In genomic region chr18:3771121-3771971, GRCh38 we compare ENCODE assay signal across 8 cellular contexts.
A peak's percentile ranks its signal among the peaks of the same experiment; 100 is the strongest.
DNase-seq lines count a peak whose midpoint lies in the region; ATAC-seq and TF ChIP-seq lines count a peak whose summit lies in the region.

No MANE protein-coding gene starts in this region.

- POLR2A ChIA-PET in naive thymus-derived CD8-positive, alpha-beta T cell (lab: Charles Lee), result no interaction called here

- H3K27me3 Mint-ChIP-seq in naive thymus-derived CD8-positive, alpha-beta T cell, result peaks cover 6 to 42% (median 22%) of the 10 kb centered on the region in 5 donors

- TF ChIP-seq CTCF in fibroblast of mammary gland (conservative IDR thresholded peaks at IDR 0.05; ENCODE audit: control insufficient read depth, insufficient read depth, low read depth, low read length), result peak; percentile 59

- H3K4me3 ChIP-seq in fibroblast of mammary gland (ENCODE audit: control insufficient read depth, low read depth, low read length), result peak overlapping the region; percentile 35

- peaks cover 0 to 1% (median 0%) of the 10 kb centered on the region in 9 donors for H3K9me3 Mint-ChIP-seq in naive thymus-derived CD8-positive, alpha-beta T cell
- H3K9me3 Mint-ChIP-seq in stimulated activated effector memory CD8-positive, alpha-beta T cell treated with anti-CD3 and anti-CD28 coated beads, Interleukin-12 subunit alpha, Interleukin-12 subunit beta, amount 100 ng/mL, for 72 hours, result no peaks in the 10 kb centered on the region

- DNase-seq in CD1c-positive myeloid dendritic cell (ENCODE audit: extremely low spot score), result peak; percentile 90
- DNase-seq in activated T-helper 1 cell treated with Interleukin-2 at 50 U/mL for 16 hours (ENCODE audit: low read depth), result peak; percentile 57
- peak; percentile 97 for DNase-seq in fibroblast of mammary gland (ENCODE audit: low read depth)
- peak; percentile 41 to 75 (median 66) for DNase-seq in naive thymus-derived CD8-positive, alpha-beta T cell
- DNase-seq in stimulated activated effector memory CD8-positive, alpha-beta T cell treated with anti-CD3 and anti-CD28 coated beads, Interleukin-12 subunit alpha, Interleukin-12 subunit beta, amount 100 ng/mL, for 72 hours (ENCODE audit: low spot score in 2 of 2), result peak; percentile 93 to 94

- peak overlapping the region in 4 of 10 donors; percentile 6 to 52 (median 16) for H3K27ac Mint-ChIP-seq in naive thymus-derived CD8-positive, alpha-beta T cell
- peak overlapping the region; percentile 57 for H3K27ac Mint-ChIP-seq in stimulated activated effector memory CD8-positive, alpha-beta T cell treated with anti-CD3 and anti-CD28 coated beads, Interleukin-12 subunit alpha, Interleukin-12 subunit beta, amount 100 ng/mL, for 72 hours

- H3K4me3 Mint-ChIP-seq in naive thymus-derived CD8-positive, alpha-beta T cell, result peak overlapping the region; percentile 46 to 82 (median 70)
- peak overlapping the region; percentile 57 for H3K4me3 Mint-ChIP-seq in stimulated activated effector memory CD8-positive, alpha-beta T cell treated with anti-CD3 and anti-CD28 coated beads, Interleukin-12 subunit alpha, Interleukin-12 subunit beta, amount 100 ng/mL, for 72 hours

- H3K4me1 Mint-ChIP-seq in naive thymus-derived CD8-positive, alpha-beta T cell, result peaks cover 9 to 19% (median 12%) of the 10 kb centered on the region in 4 donors
- peaks cover 17% of the 10 kb centered on the region for H3K4me1 Mint-ChIP-seq in stimulated activated effector memory CD8-positive, alpha-beta T cell treated with anti-CD3 and anti-CD28 coated beads, Interleukin-12 subunit alpha, Interleukin-12 subunit beta, amount 100 ng/mL, for 72 hours

- ATAC-seq in GM19351 (IDR thresholded peaks at IDR 0.05; ENCODE audit: unreplicated experiment) (peak; percentile 97), HG03469 (IDR thresholded peaks at IDR 0.05; ENCODE audit: unreplicated experiment) (peak; percentile 85)
- peak; percentile 95 to 98 for ATAC-seq in naive thymus-derived CD8-positive, alpha-beta T cell
- ATAC-seq in stimulated activated effector memory CD8-positive, alpha-beta T cell treated with anti-CD3 and anti-CD28 coated beads, Interleukin-12 subunit alpha, Interleukin-12 subunit beta, amount 100 ng/mL, for 72 hours, result peak; percentile 98

- H3K36me3 Mint-ChIP-seq in naive thymus-derived CD8-positive, alpha-beta T cell, result no peaks in the 10 kb centered on the region
- no peaks in the 10 kb centered on the region for H3K36me3 Mint-ChIP-seq in stimulated activated effector memory CD8-positive, alpha-beta T cell treated with anti-CD3 and anti-CD28 coated beads, Interleukin-12 subunit alpha, Interleukin-12 subunit beta, amount 100 ng/mL, for 72 hours

TF ChIP-seq in PFSK-1, 5 proteins besides CTCF, POLR2A, EP300 and RAD21:
- TF ChIP-seq FOXP2 (optimal IDR thresholded peaks at IDR 0.05; ENCODE audit: borderline replicate concordance, extremely low read depth, extremely low read length, insufficient read depth), result peak; percentile 89
- no peak for TF ChIP-seq TAF1 (IDR thresholded peaks at IDR 0.05; ENCODE audit: borderline replicate concordance, insufficient read depth, low read length)

Comparison
In these comparisons a context has a peak if more than half of its experiments do, and no peak if none do; other contexts are left out.
1. Peak in every context shown above with its lines: DNase-seq, ATAC-seq and H3K4me3 ChIP-seq.